9 cellular contexts compared by ENCODE assay signal in genomic region chr1:179251675-179252074, GRCh38. TPM values are rescaled to one million over a fixed set of nuclear protein-coding genes. Genes with fewer than 3 reads are reported as not detected.
A peak's percentile ranks its signal among the peaks of the same experiment; 100 is the strongest.
DNase-seq lines count a peak whose midpoint lies in the region; ATAC-seq and TF ChIP-seq lines count a peak whose summit lies in the region.
"Had no signal": no experiment of that assay in that cellular context is flagged by ENCODE, and none has a peak within 500 bp of the region (broad histone marks: within the 10 kb centered on the region; RNA-seq: fewer than 3 reads in every experiment).

No MANE protein-coding gene starts in this region.

- H3K4me3 ChIP-seq in BE2C (ENCODE audit: low read depth, low read length), result no peak overlapping the region

- no peaks in the 10 kb centered on the region for H3K9me3 Mint-ChIP-seq in activated CD4-positive, alpha-beta memory T cell treated with anti-CD3 and anti-CD28 coated beads, Interleukin-2, amount 10 ng/mL, durations not matched to agents 7 days and 5 days
- H3K9me3 Mint-ChIP-seq: activated T-helper 17 cell treated with anti-CD3 and anti-CD28 coated beads, Interleukin-2, amount 50 U/mL, for 72 hours had no signal

- H3K36me3 Mint-ChIP-seq in activated CD4-positive, alpha-beta memory T cell treated with anti-CD3 and anti-CD28 coated beads, Interleukin-2, amount 10 ng/mL, durations not matched to agents 7 days and 5 days (ENCODE audit: low read depth), result no peaks in the 10 kb centered on the region

- CTCF ChIA-PET in activated CD4-positive, alpha-beta memory T cell treated with anti-CD3 and anti-CD28 coated beads, Interleukin-2, amount 10 ng/mL, durations not matched to agents 7 days and 5 days (lab: Charles Lee), result interaction anchor here (0.6 to 2.1 kb wide), 10 partner anchors 42 to 796 kb away, joined by 3 to 10 read pairs (median 4); partner anchors contain the start of genes AXDND1 and SOAT1

- H3K4me1 ChIP-seq in BE2C, result no peaks in the 10 kb centered on the region

- POLR2A ChIA-PET in activated CD4-positive, alpha-beta memory T cell treated with anti-CD3 and anti-CD28 coated beads, Interleukin-2, amount 10 ng/mL, durations not matched to agents 7 days and 5 days (lab: Charles Lee), result no interaction called here

- H3K27ac Mint-ChIP-seq in activated CD4-positive, alpha-beta memory T cell treated with anti-CD3 and anti-CD28 coated beads, Interleukin-2, amount 10 ng/mL, durations not matched to agents 7 days and 5 days, result no peak overlapping the region
- H3K27ac Mint-ChIP-seq: activated T-helper 17 cell treated with anti-CD3 and anti-CD28 coated beads, Interleukin-2, amount 50 U/mL, for 72 hours had no signal

- intact Hi-C loops in left colon (cut with DNase I, micrococcal nuclease), result no loop called here

- peak; percentile 97 for ATAC-seq in left colon
- no peak for ATAC-seq in HG02938 (IDR thresholded peaks at IDR 0.05; ENCODE audit: unreplicated experiment)
- ATAC-seq: activated T-helper 17 cell treated with anti-CD3 and anti-CD28 coated beads, Interleukin-2, amount 50 U/mL, for 72 hours had no signal

- H3K4me1 Mint-ChIP-seq in activated CD4-positive, alpha-beta memory T cell treated with anti-CD3 and anti-CD28 coated beads, Interleukin-2, amount 10 ng/mL, durations not matched to agents 7 days and 5 days, result no peaks in the 10 kb centered on the region
- H3K4me1 Mint-ChIP-seq: activated T-helper 17 cell treated with anti-CD3 and anti-CD28 coated beads, Interleukin-2, amount 50 U/mL, for 72 hours had no signal

- H3K4me3 Mint-ChIP-seq in activated CD4-positive, alpha-beta memory T cell treated with anti-CD3 and anti-CD28 coated beads, Interleukin-2, amount 10 ng/mL, durations not matched to agents 7 days and 5 days, result no peak overlapping the region
- H3K4me3 Mint-ChIP-seq: activated T-helper 17 cell treated with anti-CD3 and anti-CD28 coated beads, Interleukin-2, amount 50 U/mL, for 72 hours had no signal

- H3K36me3 ChIP-seq in BE2C, result no peaks in the 10 kb centered on the region

- DNase-seq in BE2C (no peak), HT1080 (ENCODE audit: low read depth) (peak; percentile 21), amniotic stem cell (lab: John Stamatoyannopoulos, UW) (peak; percentile 9), left colon (no peak), NCI-H2171 treated with DMSO at 0.1 percent for 48 hours (lab: John Stamatoyannopoulos, UW) (no peak)
- DNase-seq in effector CD4-positive, alpha-beta T cell, result no peak
- DNase-seq in activated CD4-positive, alpha-beta memory T cell treated with anti-CD3 and anti-CD28 coated beads, Interleukin-2, amount 10 ng/mL, durations not matched to agents 7 days and 5 days, result no peak

- no peaks in the 10 kb centered on the region for H3K27me3 Mint-ChIP-seq in activated CD4-positive, alpha-beta memory T cell treated with anti-CD3 and anti-CD28 coated beads, Interleukin-2, amount 10 ng/mL, durations not matched to agents 7 days and 5 days
- H3K27me3 Mint-ChIP-seq: activated T-helper 17 cell treated with anti-CD3 and anti-CD28 coated beads, Interleukin-2, amount 50 U/mL, for 72 hours had no signal

- H3K9me3 ChIP-seq in BE2C, result no peaks in the 10 kb centered on the region

- no peaks in the 10 kb centered on the region for H3K27me3 ChIP-seq in BE2C

- peak; percentile 61 for TF ChIP-seq CTCF in BE2C (IDR thresholded peaks at IDR 0.05; ENCODE audit: low read depth, low read length)

RNA-seq across cellular contexts. Expression of gene ABL2, which starts 22.2 kb away (rescaled TPM):
- 8.7 TPM for polyA plus RNA-seq in BE2C (2012; ENCODE audit: insufficient read depth, insufficient read length, low read depth)
- 29.4 and 42.2 TPM in 2 replicates for total RNA-seq in HT1080 (2014; rRNA removed; shearing (Covaris generic))
- polyA plus RNA-seq in HT1080 (2015; cell fraction: cytosol; rRNA removed), result 14.2 and 20.4 TPM in 2 replicates
- 36.0 and 45.5 TPM in 2 replicates for polyA plus RNA-seq in HT1080 (2015; cell fraction: nucleus; rRNA removed)
- 10 to 100 TPM in 1 of 2 donors, 1 to 10 TPM in 1; 9.6 to 11.1 TPM for total RNA-seq in left colon
- total RNA-seq in activated CD4-positive, alpha-beta memory T cell treated with anti-CD3 and anti-CD28 coated beads, Interleukin-2, amount 10 ng/mL, durations not matched to agents 7 days and 5 days, result 1 to 10 TPM; 8.6 to 9.3 TPM

RNA-seq across cellular contexts. Expression of gene SOAT1, which starts 41.9 kb away (rescaled TPM):
- 2.4 TPM for polyA plus RNA-seq in BE2C (2012; ENCODE audit: insufficient read depth, insufficient read length, low read depth)
- total RNA-seq in HT1080 (2014; rRNA removed; shearing (Covaris generic)), result 15.6 and 28.5 TPM in 2 replicates
- 12.8 and 13.6 TPM in 2 replicates for polyA plus RNA-seq in HT1080 (2015; cell fraction: cytosol; rRNA removed)
- 25.8 and 26.3 TPM in 2 replicates for polyA plus RNA-seq in HT1080 (2015; cell fraction: nucleus; rRNA removed)
- total RNA-seq in left colon, result 10 to 100 TPM; 29.5 to 31.6 TPM
- 10 to 100 TPM; 55.7 to 58.3 TPM for total RNA-seq in activated CD4-positive, alpha-beta memory T cell treated with anti-CD3 and anti-CD28 coated beads, Interleukin-2, amount 10 ng/mL, durations not matched to agents 7 days and 5 days

Comparison
In these comparisons a context has a peak if more than half of its experiments do, and no peak if none do; other contexts are left out.
1. DNase-seq: peak in HT1080 (single experiment) and amniotic stem cell (single experiment); none in BE2C (single experiment), left colon (0 of 2), NCI-H2171 treated with DMSO at 0.1 percent for 48 hours (single experiment), effector CD4-positive, alpha-beta T cell (single experiment) and activated CD4-positive, alpha-beta memory T cell treated with anti-CD3 and anti-CD28 coated beads, Interleukin-2, amount 10 ng/mL, durations not matched to agents 7 days and 5 days (single experiment).